15 cellular contexts compared by ENCODE assay signal in the genomic region with DNA sequence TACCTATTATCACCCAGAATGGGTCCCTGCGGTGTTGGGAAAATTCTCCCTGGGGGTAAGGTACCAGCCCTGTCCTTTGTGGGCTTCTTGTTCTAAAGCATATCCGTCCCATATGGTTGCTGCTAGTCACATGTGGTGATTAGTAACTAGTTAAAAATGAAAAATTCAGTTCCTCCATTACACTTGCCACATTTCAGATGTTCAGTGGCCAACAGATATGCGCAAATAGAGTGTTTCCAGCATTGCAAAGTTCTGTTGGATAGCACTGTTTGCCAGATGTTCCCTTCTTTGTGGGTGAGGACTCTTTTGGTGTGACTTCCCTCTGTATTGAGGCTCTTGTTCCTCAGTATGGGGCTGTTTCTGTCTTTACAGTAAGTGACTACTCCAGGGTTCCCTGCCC. TPM values are rescaled to one million over a fixed set of nuclear protein-coding genes. Genes with fewer than 3 reads are reported as not detected.
A peak's percentile ranks its signal among the peaks of the same experiment; 100 is the strongest.
DNase-seq lines count a peak whose midpoint lies in the region; TF ChIP-seq lines count a peak whose summit lies in the region.
"Had no signal": no experiment of that assay in that cellular context is flagged by ENCODE, and none has a peak within 500 bp of the region (broad histone marks: within the 10 kb centered on the region; RNA-seq: fewer than 3 reads in every experiment).

No MANE protein-coding gene starts in this region.

- TF ChIP-seq CTCF in fibroblast of lung (conservative IDR thresholded peaks at IDR 0.05 in 1 of 2, IDR thresholded peaks at IDR 0.05 in 1 of 2; ENCODE audit: low read depth in 1 of 2, low read length in 2 of 2) (no peak), smooth muscle cell (IDR thresholded peaks at IDR 0.05; ENCODE audit: borderline replicate concordance, insufficient read depth, poor library complexity, severe bottlenecking) (no peak)

- H3K9me3 ChIP-seq in fibroblast of lung (ENCODE audit: control insufficient read depth, insufficient read depth, low read depth, low read length): no peaks in the 10 kb centered on the region
- H3K9me3 ChIP-seq in smooth muscle cell (replicated peaks; ENCODE audit: low read depth): no peaks in the 10 kb centered on the region
- H3K9me3 ChIP-seq: BE2C, heart right ventricle, mucosa of descending colon, pancreas had no signal

- H3K27ac ChIP-seq in fibroblast of lung (ENCODE audit: insufficient read depth, low read length) (peak overlapping the region; percentile 57), smooth muscle cell (ENCODE audit: low read depth) (no peak overlapping the region)
- H3K27ac ChIP-seq: heart right ventricle had no signal

- H3K36me3 ChIP-seq in fibroblast of lung (ENCODE audit: control insufficient read depth, insufficient read depth, low read length) (peaks cover 31% of the 10 kb centered on the region), smooth muscle cell (ENCODE audit: low read depth) (no peaks in the 10 kb centered on the region)

- H2AFZ ChIP-seq in fibroblast of lung (ENCODE audit: low read length) (no peak overlapping the region), smooth muscle cell (ENCODE audit: low read depth) (no peak overlapping the region)

- H3K27me3 ChIP-seq in fibroblast of lung (ENCODE audit: control insufficient read depth, insufficient read depth, low read length) (no peaks in the 10 kb centered on the region), smooth muscle cell (ENCODE audit: low read depth) (no peaks in the 10 kb centered on the region)
- H3K27me3 ChIP-seq: BE2C, heart right ventricle, pancreas had no signal

- CTCF ChIA-PET in activated naive CD4-positive, alpha-beta T cell treated with anti-CD3 and anti-CD28 coated beads for 36 hours (lab: Charles Lee): no interaction called here

- H3K9me3 Mint-ChIP-seq in activated naive CD4-positive, alpha-beta T cell treated with anti-CD3 and anti-CD28 coated beads for 36 hours: no peaks in the 10 kb centered on the region
- H3K9me3 Mint-ChIP-seq: T-cell had no signal

- no peak overlapping the region for H3K27ac Mint-ChIP-seq in activated naive CD4-positive, alpha-beta T cell treated with anti-CD3 and anti-CD28 coated beads for 36 hours

- peaks cover 30% of the 10 kb centered on the region for H3K36me3 Mint-ChIP-seq in activated naive CD4-positive, alpha-beta T cell treated with anti-CD3 and anti-CD28 coated beads for 36 hours (ENCODE audit: low read depth)

- intact Hi-C loops in activated naive CD4-positive, alpha-beta T cell treated with anti-CD3 and anti-CD28 coated beads for 36 hours (cut with micrococcal nuclease): no loop called here

- H3K27me3 Mint-ChIP-seq in activated naive CD4-positive, alpha-beta T cell treated with anti-CD3 and anti-CD28 coated beads for 36 hours (ENCODE audit: low read depth): no peaks in the 10 kb centered on the region
- H3K27me3 Mint-ChIP-seq: T-cell had no signal

- H3K4me1 ChIP-seq in fibroblast of lung (ENCODE audit: control insufficient read depth, extremely low read depth, insufficient read depth, low read length): peaks cover 13% of the 10 kb centered on the region
- peaks cover 12% of the 10 kb centered on the region for H3K4me1 ChIP-seq in smooth muscle cell (ENCODE audit: low read depth)
- H3K4me1 ChIP-seq: BE2C had no signal

- 98% methylated on average over 3 of the region's 3 CpGs for WGBS in smooth muscle cell (ENCODE audit: low lambda C conversion rate)

- H3K79me2 ChIP-seq in fibroblast of lung (ENCODE audit: control insufficient read depth, insufficient read depth, low read length) (peaks cover 52% of the 10 kb centered on the region), smooth muscle cell (ENCODE audit: low read depth) (peaks cover 49% of the 10 kb centered on the region)

- no peaks in the 10 kb centered on the region for H4K20me1 ChIP-seq in fibroblast of lung (ENCODE audit: control insufficient read depth, extremely low read depth, insufficient read depth, low read length)
- H4K20me1 ChIP-seq in smooth muscle cell (ENCODE audit: low read depth): peaks cover 56% of the 10 kb centered on the region

- peaks cover 31% of the 10 kb centered on the region for H3K4me1 Mint-ChIP-seq in activated naive CD4-positive, alpha-beta T cell treated with anti-CD3 and anti-CD28 coated beads for 36 hours (ENCODE audit: low read depth)

- H3K4me3 Mint-ChIP-seq in activated naive CD4-positive, alpha-beta T cell treated with anti-CD3 and anti-CD28 coated beads for 36 hours: no peak overlapping the region

- H3K4me3 ChIP-seq in fibroblast of lung (replicated peaks in 1 of 4; ENCODE audit: control extremely low read depth in 1 of 4, insufficient read depth in 1 of 4, low read depth in 3 of 4, low read length in 4 of 4) (peak overlapping the region in 1 of 4 experiments; percentile 12), smooth muscle cell (no peak overlapping the region)
- H3K4me3 ChIP-seq: heart right ventricle, mucosa of descending colon, pancreas, skin epidermis had no signal

- H3K4me2 ChIP-seq in fibroblast of lung (ENCODE audit: extremely low read depth, insufficient read depth, low read length) (no peak overlapping the region), smooth muscle cell (no peak overlapping the region)

- no peaks in the 10 kb centered on the region for H3F3A ChIP-seq in smooth muscle cell (ENCODE audit: low read depth)

- DNase-seq in GM04503 (ENCODE audit: low read depth): peak; percentile 55
- peak in 1 of 2 donors; percentile 13 for DNase-seq in fibroblast of lung (ENCODE audit: low read depth in 2 of 2)
- DNase-seq in activated naive CD4-positive, alpha-beta T cell treated with anti-CD3 and anti-CD28 coated beads for 36 hours: no peak
- DNase-seq in smooth muscle cell (lab: John Stamatoyannopoulos, UW; ENCODE audit: unreplicated experiment): no peak
- DNase-seq: activated CD4-positive, CD25-positive, alpha-beta regulatory T cell treated with anti-CD3 and anti-CD28 coated beads, Interleukin-2, amount 50 U/mL, for 72 hours; BE2C; central memory CD4-positive, alpha-beta T cell; heart right ventricle; kidney glomerular epithelial cell; mucosa of descending colon; NCI-H2029 treated with DMSO at 0.1 percent for 48 hours; NCI-H526 treated with DMSO at 0.1 percent for 48 hours; pancreas; T-cell had no signal

- H3K9ac ChIP-seq in fibroblast of lung (ENCODE audit: insufficient read depth, low read length) (no peak overlapping the region), smooth muscle cell (ENCODE audit: low read depth) (no peak overlapping the region)

RNA-seq across cellular contexts. Expression of gene CNOT3, which starts 3.8 kb away (rescaled TPM):
- total RNA-seq in fibroblast of lung: 6.2 and 10.4 TPM in 2 replicates
- polyA plus RNA-seq in fibroblast of lung: 10.7 and 19.5 TPM in 2 replicates
- 26.7 and 41.6 TPM in 2 replicates for polyA plus RNA-seq in fibroblast of lung (2012)
- polyA minus RNA-seq in fibroblast of lung (ENCODE audit: low replicate concordance): 62.9 and 74.0 TPM in 2 replicates
- 10 to 100 TPM; 50.4 to 58.3 TPM for total RNA-seq in activated naive CD4-positive, alpha-beta T cell treated with anti-CD3 and anti-CD28 coated beads for 36 hours
- total RNA-seq in smooth muscle cell: 12.4 and 14.1 TPM in 2 replicates
- polyA plus RNA-seq in smooth muscle cell: 31.4 and 37.6 TPM in 2 replicates

RNA-seq across cellular contexts. Expression of gene LENG1, which starts 18.2 kb away (rescaled TPM):
- total RNA-seq in fibroblast of lung (6.7 and 7.3 TPM in 2 replicates), smooth muscle cell (3.2 and 10.9 TPM in 2 replicates)
- polyA plus RNA-seq in fibroblast of lung (3.2 and 3.5 TPM in 2 replicates), smooth muscle cell (14.1 and 17.6 TPM in 2 replicates)
- 6.2 and 7.2 TPM in 2 replicates for polyA plus RNA-seq in fibroblast of lung (2012)
- not detected in 2 replicates for polyA minus RNA-seq in fibroblast of lung (ENCODE audit: low replicate concordance)
- total RNA-seq in activated naive CD4-positive, alpha-beta T cell treated with anti-CD3 and anti-CD28 coated beads for 36 hours: 1 to 10 TPM; 4.7 to 5.6 TPM

RNA-seq across cellular contexts. Expression of gene PRPF31, which starts 25.8 kb away (rescaled TPM):
- total RNA-seq in fibroblast of lung: 43.4 and 45.2 TPM in 2 replicates
- 48.7 and 68.3 TPM in 2 replicates for polyA plus RNA-seq in fibroblast of lung
- 66.8 and 84.7 TPM in 2 replicates for polyA plus RNA-seq in fibroblast of lung (2012)
- 26.7 and 34.9 TPM in 2 replicates for polyA minus RNA-seq in fibroblast of lung (ENCODE audit: low replicate concordance)
- 10 to 100 TPM; 67.5 to 71.8 TPM for total RNA-seq in activated naive CD4-positive, alpha-beta T cell treated with anti-CD3 and anti-CD28 coated beads for 36 hours
- total RNA-seq in smooth muscle cell: 40.9 and 42.8 TPM in 2 replicates
- 77.1 and 81.2 TPM in 2 replicates for polyA plus RNA-seq in smooth muscle cell

RNA-seq across cellular contexts. Expression of gene TFPT, which starts 25.9 kb away (rescaled TPM):
- total RNA-seq in fibroblast of lung: 16.7 and 19.2 TPM in 2 replicates
- 9.0 and 10.8 TPM in 2 replicates for polyA plus RNA-seq in fibroblast of lung
- polyA plus RNA-seq in fibroblast of lung (2012): 19.3 and 22.7 TPM in 2 replicates
- polyA minus RNA-seq in fibroblast of lung (ENCODE audit: low replicate concordance): 3.7 and 29.4 TPM in 2 replicates
- total RNA-seq in activated naive CD4-positive, alpha-beta T cell treated with anti-CD3 and anti-CD28 coated beads for 36 hours: 10 to 100 TPM; 17.0 to 17.3 TPM
- 14.2 and 17.1 TPM in 2 replicates for total RNA-seq in smooth muscle cell
- polyA plus RNA-seq in smooth muscle cell: 56.0 and 58.1 TPM in 2 replicates

RNA-seq across cellular contexts. Expression of gene TMC4, which starts 31.6 kb away (rescaled TPM):
- total RNA-seq in fibroblast of lung (0.26 and 0.33 TPM in 2 replicates), smooth muscle cell (5.9 and 7.3 TPM in 2 replicates)
- polyA plus RNA-seq in fibroblast of lung (0.25 and 0.59 TPM in 2 replicates), smooth muscle cell (6.7 and 28.0 TPM in 2 replicates)
- polyA plus RNA-seq in fibroblast of lung (2012): 0.58 and 1.7 TPM in 2 replicates
- 0.43 TPM in 1 of 2 replicates, not detected in the other for polyA minus RNA-seq in fibroblast of lung (ENCODE audit: low replicate concordance)
- total RNA-seq in activated naive CD4-positive, alpha-beta T cell treated with anti-CD3 and anti-CD28 coated beads for 36 hours: under 1 TPM in 1 of 2 experiments, not detected in 1; 0.24 TPM
